Comparison of ENCODE assay signal across 8 cellular contexts in the genomic region with DNA sequence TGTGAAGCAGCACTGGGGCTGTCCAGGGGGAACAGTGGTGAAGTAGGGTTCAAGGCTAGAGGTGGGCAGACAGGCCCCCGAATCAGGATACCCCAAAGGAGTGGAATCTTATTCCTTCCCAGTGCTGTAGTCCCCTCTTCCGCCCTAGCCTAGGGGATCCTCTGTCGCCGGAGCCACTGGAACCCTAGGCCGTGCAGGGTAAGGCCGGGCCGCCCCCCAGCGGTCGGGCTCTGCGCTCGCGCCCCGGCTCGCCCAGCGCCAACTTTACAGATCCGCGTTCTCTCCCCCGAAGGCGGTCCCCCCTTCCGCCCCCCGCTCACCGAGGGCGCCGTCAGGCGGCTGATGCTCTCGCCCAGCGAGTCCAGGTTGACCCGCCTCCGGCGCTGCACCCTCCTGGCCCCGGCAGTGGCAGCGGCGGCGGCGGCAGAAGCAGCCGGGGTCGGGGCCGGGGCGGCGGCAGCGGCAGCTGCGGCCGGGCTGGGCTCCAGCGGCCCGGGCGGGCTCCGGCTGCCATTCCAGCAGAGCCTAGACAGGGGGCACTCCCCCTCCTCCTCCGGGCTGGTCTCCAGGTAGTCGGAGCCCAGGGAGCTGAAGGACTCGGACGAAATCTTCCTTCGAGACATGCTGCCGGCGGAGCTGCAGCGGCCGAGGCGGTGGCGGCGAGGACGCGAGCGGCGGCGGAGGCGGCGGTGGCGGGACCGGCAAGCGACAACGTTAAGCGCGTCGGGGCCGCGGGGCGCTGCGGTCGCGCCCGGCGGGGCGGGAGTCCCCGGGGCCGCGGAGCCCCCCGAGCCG. TPM values are rescaled to one million over a fixed set of nuclear protein-coding genes. Genes with fewer than 3 reads are reported as not detected.
DNase-seq lines count a peak whose midpoint lies in the region; ATAC-seq and TF ChIP-seq lines count a peak whose summit lies in the region.

No MANE protein-coding gene starts in this region.

- no peaks in the 10 kb centered on the region for H3K36me3 ChIP-seq in gastroesophageal sphincter
- no peaks in the 10 kb centered on the region for H3K36me3 ChIP-seq in neuronal stem cell (replicated peaks in 1 of 2; ENCODE audit: control insufficient read depth in 2 of 2, insufficient read depth in 2 of 2, low read length in 2 of 2)

- H3K4me1 Mint-ChIP-seq in activated CD4-positive, alpha-beta T cell treated with anti-CD3 and anti-CD28 coated beads, Interleukin-2, amount 10 ng/mL, durations not matched to agents 7 days and 5 days = peaks cover 3% of the 10 kb centered on the region
- H3K4me1 Mint-ChIP-seq in activated B cell treated with CpG ODN at 0.5 μM for 24 hours = peaks cover 8% of the 10 kb centered on the region

- no peaks in the 10 kb centered on the region for H3K9me3 ChIP-seq in gastroesophageal sphincter
- no peaks in the 10 kb centered on the region for H3K9me3 ChIP-seq in neuronal stem cell (replicated peaks in 1 of 2; ENCODE audit: control insufficient read depth in 2 of 2, insufficient read depth in 1 of 2, low read depth in 1 of 2, low read length in 2 of 2)

- no peaks in the 10 kb centered on the region for H3K36me3 Mint-ChIP-seq in activated CD4-positive, alpha-beta T cell treated with anti-CD3 and anti-CD28 coated beads, Interleukin-2, amount 10 ng/mL, durations not matched to agents 7 days and 5 days (ENCODE audit: low read depth)
- H3K36me3 Mint-ChIP-seq in activated B cell treated with CpG ODN at 0.5 μM for 24 hours (ENCODE audit: low read depth) = no peaks in the 10 kb centered on the region

- H4K8ac ChIP-seq in neuronal stem cell (ENCODE audit: low read depth, low read length) = no peak overlapping the region

- intact Hi-C loops in activated B cell treated with CpG ODN at 0.5 μM for 24 hours (cut with micrococcal nuclease) = no loop called here

- no peak for DNase-seq in activated CD4-positive, alpha-beta T cell treated with anti-CD3 and anti-CD28 coated beads, Interleukin-2, amount 10 ng/mL, durations not matched to agents 7 days and 5 days
- DNase-seq in activated CD4-positive, alpha-beta T cell treated with anti-CD3 and anti-CD28 coated beads, Interleukin-2, amount 50 U/mL, for 4 hours = no peak
- peak; percentile 45 for DNase-seq in H4 (ENCODE audit: low spot score)
- DNase-seq in activated B cell treated with CpG ODN at 0.5 μM for 24 hours = peak; percentile 14
- peak; percentile 61 for DNase-seq in neuronal stem cell (ENCODE audit: low spot score)
- DNase-seq in stimulated activated naive CD4-positive, alpha-beta T cell (lab: John Stamatoyannopoulos, UW) = no peak

- peak overlapping the region; percentile 91 for H3K18ac ChIP-seq in neuronal stem cell (ENCODE audit: low read length)

- no peak for TF ChIP-seq EP300 in gastroesophageal sphincter (IDR thresholded peaks at IDR 0.05)

- ATAC-seq in activated B cell treated with CpG ODN at 0.5 μM for 24 hours (ENCODE audit: low read depth) (no peak), gastroesophageal sphincter (peak; percentile 53)

- peak overlapping the region in 3 of 4 donors; percentile 6 to 55 (median 35) for H3K27ac ChIP-seq in gastroesophageal sphincter
- H3K27ac ChIP-seq in neuronal stem cell (replicated peaks; ENCODE audit: low read length) = no peak overlapping the region

- no peaks in the 10 kb centered on the region for H3K79me1 ChIP-seq in neuronal stem cell (ENCODE audit: low read depth, low read length)

- no peak overlapping the region for H3K14ac ChIP-seq in neuronal stem cell (ENCODE audit: low read length)

- no peak overlapping the region for H3K4ac ChIP-seq in neuronal stem cell (ENCODE audit: low read length)

- no peak overlapping the region for H3K27ac Mint-ChIP-seq in activated CD4-positive, alpha-beta T cell treated with anti-CD3 and anti-CD28 coated beads, Interleukin-2, amount 10 ng/mL, durations not matched to agents 7 days and 5 days
- H3K27ac Mint-ChIP-seq in activated B cell treated with CpG ODN at 0.5 μM for 24 hours = no peak overlapping the region

- no peak overlapping the region for H2BK12ac ChIP-seq in neuronal stem cell (ENCODE audit: low read length)

- peak overlapping the region; percentile 1 for H3K4me3 Mint-ChIP-seq in activated CD4-positive, alpha-beta T cell treated with anti-CD3 and anti-CD28 coated beads, Interleukin-2, amount 10 ng/mL, durations not matched to agents 7 days and 5 days
- H3K4me3 Mint-ChIP-seq in activated B cell treated with CpG ODN at 0.5 μM for 24 hours = peak overlapping the region; percentile 11

- H3K4me3 ChIP-seq in gastroesophageal sphincter = peak overlapping the region; percentile 15 to 54
- H3K4me3 ChIP-seq in neuronal stem cell (ENCODE audit: low read length in 2 of 2) = peak overlapping the region; percentile 47 to 86

- no peak overlapping the region for H2AK5ac ChIP-seq in neuronal stem cell (ENCODE audit: low read depth, low read length)

- no peak overlapping the region for H2BK5ac ChIP-seq in neuronal stem cell (ENCODE audit: low read length)

- POLR2A ChIA-PET in activated CD4-positive, alpha-beta T cell treated with anti-CD3 and anti-CD28 coated beads, Interleukin-2, amount 10 ng/mL, durations not matched to agents 7 days and 5 days (lab: Charles Lee) = no interaction called here
- POLR2A ChIA-PET in activated B cell treated with CpG ODN at 0.5 μM for 24 hours (lab: Charles Lee) = no interaction called here

- TF ChIP-seq CTCF in LNCAP (IDR thresholded peaks at IDR 0.05) = peak; percentile 65
- TF ChIP-seq CTCF in activated B cell treated with CpG ODN at 0.5 μM for 24 hours (IDR thresholded peaks at IDR 0.05) = no peak
- TF ChIP-seq CTCF in gastroesophageal sphincter (IDR thresholded peaks at IDR 0.05) = peak in 1 of 4 experiments; percentile 45

- H3K27me3 Mint-ChIP-seq in activated CD4-positive, alpha-beta T cell treated with anti-CD3 and anti-CD28 coated beads, Interleukin-2, amount 10 ng/mL, durations not matched to agents 7 days and 5 days = peaks cover 44% of the 10 kb centered on the region
- peaks cover 46% of the 10 kb centered on the region for H3K27me3 Mint-ChIP-seq in activated B cell treated with CpG ODN at 0.5 μM for 24 hours

- H3K27me3 ChIP-seq in gastroesophageal sphincter (peaks cover 74% of the 10 kb centered on the region), neuronal stem cell (ENCODE audit: control insufficient read depth in 3 of 3, insufficient read depth in 3 of 3, low read depth in 1 of 3, low read length in 3 of 3) (peaks cover 0 to 11% (median 3%) of the 10 kb centered on the region in 3 experiments)

- H3K9ac ChIP-seq in neuronal stem cell (ENCODE audit: low read depth, low read length, poor library complexity) = no peak overlapping the region

- H3K4me1 ChIP-seq in gastroesophageal sphincter (peaks cover 0 to 25% (median 5%) of the 10 kb centered on the region in 3 donors), neuronal stem cell (ENCODE audit: control insufficient read depth in 2 of 2, insufficient read depth in 1 of 2, low read depth in 1 of 2, low read length in 2 of 2) (peaks cover 3 to 9% of the 10 kb centered on the region in 2 donors)

- peak overlapping the region; percentile 86 for H2AFZ ChIP-seq in neuronal stem cell (ENCODE audit: low read length)

- WGBS in gastroesophageal sphincter (ENCODE audit: low coverage in 1 of 2), 2 donors = 1 to 14% methylated on average over 1 to 12 of the region's 87 CpGs
- WGBS in neuronal stem cell (ENCODE audit: extremely low coverage in 2 of 2, insufficient read length in 2 of 2, insufficient replicate concordance in 1 of 2), 2 donors = no CpG with 5 or more reads among the region's 87 CpGs

- CTCF ChIA-PET in activated CD4-positive, alpha-beta T cell treated with anti-CD3 and anti-CD28 coated beads, Interleukin-2, amount 10 ng/mL, durations not matched to agents 7 days and 5 days (lab: Charles Lee) = no interaction called here
- CTCF ChIA-PET in activated B cell treated with CpG ODN at 0.5 μM for 24 hours (lab: Charles Lee) = no interaction called here

- no peaks in the 10 kb centered on the region for H3K9me3 Mint-ChIP-seq in activated CD4-positive, alpha-beta T cell treated with anti-CD3 and anti-CD28 coated beads, Interleukin-2, amount 10 ng/mL, durations not matched to agents 7 days and 5 days
- H3K9me3 Mint-ChIP-seq in activated B cell treated with CpG ODN at 0.5 μM for 24 hours = no peaks in the 10 kb centered on the region

- H4K91ac ChIP-seq in neuronal stem cell (ENCODE audit: low read depth, low read length, poor library complexity) = no peak overlapping the region

- no peak overlapping the region for H3K23ac ChIP-seq in neuronal stem cell (ENCODE audit: low read depth, low read length, poor library complexity)

- TF ChIP-seq POLR2A in gastroesophageal sphincter (IDR thresholded peaks at IDR 0.05) = no peak

- peak overlapping the region; percentile 85 for H2BK15ac ChIP-seq in neuronal stem cell (ENCODE audit: low read length)

- H2BK120ac ChIP-seq in neuronal stem cell (ENCODE audit: low read depth, low read length) = no peak overlapping the region

- H3K4me2 ChIP-seq in neuronal stem cell (ENCODE audit: insufficient read depth, low read length, poor library complexity, severe bottlenecking) = peak overlapping the region; percentile 92

RNA-seq across cellular contexts. Expression of a gene that starts 0.6 kb away (rescaled TPM):
- total RNA-seq in activated CD4-positive, alpha-beta T cell treated with anti-CD3 and anti-CD28 coated beads, Interleukin-2, amount 10 ng/mL, durations not matched to agents 7 days and 5 days = not detected
- 1.3 and 1.4 TPM in 2 replicates for total RNA-seq in H4 (2014; rRNA removed; shearing (Covaris generic))
- 0.07 TPM in 1 of 2 replicates, not detected in the other for total RNA-seq in activated B cell treated with CpG ODN at 0.5 μM for 24 hours
- 10 to 100 TPM in 1 of 4 donors, 1 to 10 TPM in 3; 1.5 to 10.3 (median 3.7) TPM for total RNA-seq in gastroesophageal sphincter
- polyA plus RNA-seq in neuronal stem cell (2013, experiment 1 of 2) = 0.50 TPM
- 0.50 TPM for polyA plus RNA-seq in neuronal stem cell (2013, experiment 2 of 2)

Comparison
In these comparisons a context has a peak if more than half of its experiments do, and no peak if none do; other contexts are left out.
1. DNase-seq: peak in H4 (single experiment), activated B cell treated with CpG ODN at 0.5 μM for 24 hours (single experiment) and neuronal stem cell (single experiment); none in activated CD4-positive, alpha-beta T cell treated with anti-CD3 and anti-CD28 coated beads, Interleukin-2, amount 10 ng/mL, durations not matched to agents 7 days and 5 days (single experiment), activated CD4-positive, alpha-beta T cell treated with anti-CD3 and anti-CD28 coated beads, Interleukin-2, amount 50 U/mL, for 4 hours (0 of 2) and stimulated activated naive CD4-positive, alpha-beta T cell (0 of 6).